Comparison of ENCODE assay signal across 23 cellular contexts in the genomic region with DNA sequence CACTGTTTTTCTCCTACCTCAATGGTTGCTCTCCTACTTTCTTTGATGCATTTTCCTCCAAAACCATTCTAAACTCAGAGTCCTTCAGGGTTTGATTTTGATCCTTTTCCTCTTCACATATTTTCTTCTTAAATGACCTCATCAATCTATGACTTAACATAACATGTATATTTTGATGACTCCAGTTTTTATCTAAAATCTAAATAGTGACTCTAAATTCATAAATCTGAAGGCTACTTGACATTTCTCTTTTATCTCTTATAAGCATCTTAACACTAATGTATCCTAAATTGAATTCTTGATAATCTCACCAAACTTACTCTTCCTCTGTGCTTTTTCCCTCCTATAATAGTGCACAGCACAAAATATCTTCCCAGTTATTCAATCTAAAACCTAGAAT. TPM values are rescaled to one million over a fixed set of nuclear protein-coding genes. Genes with fewer than 3 reads are reported as not detected.
"Had no signal": no experiment of that assay in that cellular context is flagged by ENCODE, and none has a peak within 500 bp of the region (broad histone marks: within the 10 kb centered on the region; RNA-seq: fewer than 3 reads in every experiment).

No MANE protein-coding gene starts in this region.

- H3K27ac ChIP-seq: HL-60, KMS-11, RWPE1, SJSA1 had no signal

- H3K27ac Mint-ChIP-seq: IgD-negative memory B cell had no signal

- H3K4me3 Mint-ChIP-seq: IgD-negative memory B cell had no signal

- DNase-seq: Kasumi-1, MM.1S, NCI-H1092 treated with DMSO at 0.1 percent for 48 hours, NCI-H1436, NCI-H187, NCI-H2029, NCI-H2081 treated with DMSO at 0.1 percent for 48 hours, NCI-H2171, NCI-H226, NCI-H446, NCI-H510A, NCI-H524 treated with DMSO at 0.1 percent for 48 hours, NCI-H69, NCI-H774, SHP77 treated with DMSO at 0.1 percent for 48 hours had no signal

- H3K9ac ChIP-seq: KMS-11 had no signal

- H3K27me3 ChIP-seq: SJSA1 had no signal

- H3K9me3 ChIP-seq: SJSA1 had no signal

- H3K4me2 ChIP-seq: KMS-11 had no signal

- ATAC-seq: K562, Panc1, Right ventricle myocardium inferior had no signal

- H3K9me3 Mint-ChIP-seq: IgD-negative memory B cell had no signal

- H3K36me3 Mint-ChIP-seq: IgD-negative memory B cell had no signal

- H3K4me3 ChIP-seq: K562, SJSA1 had no signal

- H3K36me3 ChIP-seq: SJSA1 had no signal

- H3K4me1 ChIP-seq: SJSA1 had no signal

RNA-seq across cellular contexts. Expression of a gene that starts 4.7 kb away (rescaled TPM):
- total RNA-seq: K562, Right ventricle myocardium inferior, SJSA1 had no signal
